ENCODE assay signal across 8 cellular contexts in the genomic region with DNA sequence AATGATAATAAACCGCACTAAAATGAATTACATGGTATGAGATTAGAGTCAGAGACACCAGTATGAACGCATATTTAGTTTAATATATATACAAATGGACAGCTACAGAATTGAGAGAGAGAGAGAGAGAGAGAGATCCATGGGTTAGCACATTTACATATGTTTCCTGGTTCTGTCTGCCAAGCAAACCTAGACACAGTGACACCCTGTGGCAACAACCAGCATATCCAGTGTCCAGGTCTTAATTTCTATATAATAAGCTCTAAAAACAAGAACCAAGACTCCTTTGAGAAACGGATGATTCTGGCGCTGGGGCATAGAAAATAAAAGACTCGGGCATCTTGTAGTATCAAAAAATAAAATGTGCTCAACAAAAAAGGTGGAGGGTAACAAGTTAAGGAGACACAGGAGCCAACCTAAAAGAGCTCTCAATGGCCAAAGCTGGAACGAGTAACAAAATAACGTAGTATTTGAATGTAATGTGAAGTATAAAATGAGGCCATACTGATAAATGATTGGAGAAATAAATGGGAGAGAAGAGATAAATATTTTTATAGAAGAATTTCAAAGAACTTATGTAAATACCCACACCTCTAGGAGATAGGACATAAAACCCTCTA.
A peak's percentile ranks its signal among the peaks of the same experiment; 100 is the strongest.
DNase-seq lines count a peak whose midpoint lies in the region; ATAC-seq and TF ChIP-seq lines count a peak whose summit lies in the region.

No MANE protein-coding gene starts in this region.

- no peak overlapping the region for H3K9ac ChIP-seq in NT2/D1 (ENCODE audit: insufficient read length, low read depth)

- peak in 1 of 4 experiments; percentile 44 for TF ChIP-seq CTCF in gastroesophageal sphincter (IDR thresholded peaks at IDR 0.05)

- no peak overlapping the region for H3K27ac ChIP-seq in gastroesophageal sphincter

- no peaks in the 10 kb centered on the region for H3K27me3 ChIP-seq in NT2/D1 (ENCODE audit: insufficient read depth, insufficient read length)
- H3K27me3 ChIP-seq in gastroesophageal sphincter, result no peaks in the 10 kb centered on the region

- H3K4me3 ChIP-seq in NT2/D1 (ENCODE audit: insufficient read length, low read depth) (no peak overlapping the region), gastroesophageal sphincter (no peak overlapping the region)

- WGBS in gastroesophageal sphincter (ENCODE audit: low coverage in 1 of 2), 2 donors, result 80 to 98% methylated on average over 4 to 7 of the region's 7 CpGs

- peak; percentile 58 for DNase-seq in DMS53 (lab: John Stamatoyannopoulos, UW)
- DNase-seq in NT2/D1 (ENCODE audit: low read depth, low spot score), result peak; percentile 40
- DNase-seq in activated naive CD4-positive, alpha-beta T cell treated with Interleukin-2 at 50 U/mL for 16 hours, result peak; percentile 48
- no peak for DNase-seq in left ventricle myocardium superior
- DNase-seq in stimulated activated CD4-positive, alpha-beta T cell treated with anti-CD3 and anti-CD28 coated beads, Interleukin-15, amount 100 ng/mL, for 48 hours (ENCODE audit: low read depth in 2 of 2), result peak; percentile 8 to 17

- TF ChIP-seq POLR2A in gastroesophageal sphincter (IDR thresholded peaks at IDR 0.05), result no peak

- TF ChIP-seq EP300 in gastroesophageal sphincter (IDR thresholded peaks at IDR 0.05), result no peak

- ATAC-seq in GM19455 (IDR thresholded peaks at IDR 0.05; ENCODE audit: unreplicated experiment) (peak; percentile 70), HG03460 (IDR thresholded peaks at IDR 0.05; ENCODE audit: unreplicated experiment) (peak; percentile 95), left ventricle myocardium superior (peak; percentile 50), gastroesophageal sphincter (no peak)

- H3K36me3 ChIP-seq in NT2/D1 (ENCODE audit: insufficient read depth, insufficient read length, low read length), result no peaks in the 10 kb centered on the region
- H3K36me3 ChIP-seq in gastroesophageal sphincter, result no peaks in the 10 kb centered on the region

- intact Hi-C loops in left ventricle myocardium superior (cut with micrococcal nuclease), result no loop called here

- H3K9me3 ChIP-seq in NT2/D1 (ENCODE audit: insufficient read depth, low read length), result no peaks in the 10 kb centered on the region
- no peaks in the 10 kb centered on the region for H3K9me3 ChIP-seq in gastroesophageal sphincter

- H3K4me1 ChIP-seq in NT2/D1 (ENCODE audit: insufficient read depth, insufficient read length) (no peaks in the 10 kb centered on the region), gastroesophageal sphincter (peaks cover 0 to 11% (median 0%) of the 10 kb centered on the region in 3 donors)
